Comparison of ENCODE assay signal across 8 cellular contexts in the genomic region with DNA sequence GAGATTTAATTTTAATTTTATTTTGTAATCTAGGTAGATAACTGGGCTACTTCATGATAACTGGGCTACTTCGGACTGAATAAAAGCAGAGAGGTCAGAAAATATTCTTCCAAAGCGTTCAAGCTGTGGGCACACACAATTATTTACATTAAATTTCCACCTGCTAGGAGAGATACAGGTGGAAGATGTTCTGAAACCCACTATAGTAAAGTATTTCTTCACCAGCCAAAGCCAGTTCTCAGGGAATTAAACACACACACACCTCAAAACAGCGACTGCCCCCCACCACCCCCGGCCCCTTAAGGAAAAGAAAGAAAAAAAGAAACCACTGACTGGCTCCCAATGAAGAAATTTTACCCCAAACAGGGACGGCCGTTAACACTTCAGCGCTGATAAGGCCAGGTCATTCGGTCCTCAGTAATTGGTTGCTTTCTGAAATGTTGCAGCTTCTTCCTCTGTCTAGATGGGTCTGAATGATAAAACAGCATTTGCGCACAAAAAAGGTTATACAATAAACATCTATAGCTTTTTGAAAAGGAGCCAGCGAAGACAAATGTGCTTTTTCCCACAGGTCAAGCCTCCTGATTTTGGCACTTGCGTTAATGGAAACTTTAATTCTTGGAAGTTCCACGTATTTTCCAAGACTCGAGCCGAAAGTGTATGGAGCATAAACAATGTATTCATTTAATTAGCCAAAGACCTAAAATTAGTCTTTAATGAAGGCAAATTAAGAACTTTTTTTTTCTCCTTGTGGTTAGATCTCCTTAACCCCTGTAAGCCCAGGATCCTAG. TPM values are rescaled to one million over a fixed set of nuclear protein-coding genes. Genes with fewer than 3 reads are reported as not detected.
DNase-seq lines count a peak whose midpoint lies in the region; ATAC-seq and TF ChIP-seq lines count a peak whose summit lies in the region.

No MANE protein-coding gene starts in this region.

- no peak overlapping the region for H3K18ac ChIP-seq in neuronal stem cell (ENCODE audit: low read length)

- no peaks in the 10 kb centered on the region for H3K79me1 ChIP-seq in neuronal stem cell (ENCODE audit: low read depth, low read length)

- H2BK15ac ChIP-seq in neuronal stem cell (ENCODE audit: low read length) = no peak overlapping the region

- H2BK120ac ChIP-seq in neuronal stem cell (ENCODE audit: low read depth, low read length) = no peak overlapping the region

- peak overlapping the region; percentile 21 for H3K4me2 ChIP-seq in neuronal stem cell (ENCODE audit: insufficient read depth, low read length, poor library complexity, severe bottlenecking)

- no peak overlapping the region for H4K8ac ChIP-seq in neuronal stem cell (ENCODE audit: low read depth, low read length)

- peak overlapping the region; percentile 66 for H2AFZ ChIP-seq in neuronal stem cell (ENCODE audit: low read length)

- H3K27me3 ChIP-seq in neuronal stem cell (ENCODE audit: control insufficient read depth in 3 of 3, insufficient read depth in 3 of 3, low read depth in 1 of 3, low read length in 3 of 3) = no peaks in the 10 kb centered on the region

- no peak overlapping the region for H3K23ac ChIP-seq in neuronal stem cell (ENCODE audit: low read depth, low read length, poor library complexity)

- ATAC-seq in HG03565 (IDR thresholded peaks at IDR 0.05; ENCODE audit: unreplicated experiment) (no peak), GM21737 (IDR thresholded peaks at IDR 0.05; ENCODE audit: unreplicated experiment) (no peak), HG02970 (IDR thresholded peaks at IDR 0.05; ENCODE audit: low FRiP score, unreplicated experiment) (no peak)

- no peak overlapping the region for H3K4ac ChIP-seq in neuronal stem cell (ENCODE audit: low read length)

- H3K9ac ChIP-seq in neuronal stem cell (ENCODE audit: low read depth, low read length, poor library complexity) = no peak overlapping the region

- TF ChIP-seq CTCF in fibroblast of villous mesenchyme (IDR thresholded peaks at IDR 0.05; ENCODE audit: insufficient read depth, low read depth, low read length) = no peak

- peak; percentile 28 for DNase-seq in ACHN
- DNase-seq in SK-N-DZ (ENCODE audit: low spot score) = peak; percentile 31
- DNase-seq in fibroblast of villous mesenchyme (ENCODE audit: low read depth) = peak; percentile 17
- DNase-seq in neuronal stem cell (ENCODE audit: low spot score) = no peak
- DNase-seq in SKM-1 treated with dmso at 0.1 percent for 144 hours (lab: John Stamatoyannopoulos, UW; ENCODE audit: unreplicated experiment) = no peak

- H2AK5ac ChIP-seq in neuronal stem cell (ENCODE audit: low read depth, low read length) = no peak overlapping the region

- H4K91ac ChIP-seq in neuronal stem cell (ENCODE audit: low read depth, low read length, poor library complexity) = no peak overlapping the region

- H3K9me3 ChIP-seq in neuronal stem cell (replicated peaks in 1 of 2; ENCODE audit: control insufficient read depth in 2 of 2, insufficient read depth in 1 of 2, low read depth in 1 of 2, low read length in 2 of 2) = peaks cover 0 to 5% of the 10 kb centered on the region in 2 donors

- H3K4me3 ChIP-seq in fibroblast of villous mesenchyme (ENCODE audit: low read depth, low read length) = peak overlapping the region; percentile 46
- H3K4me3 ChIP-seq in neuronal stem cell (ENCODE audit: low read length in 2 of 2) = peak overlapping the region in 1 of 2 donors; percentile 54

- no CpG with 5 or more reads among the region's 14 CpGs for WGBS in neuronal stem cell (ENCODE audit: extremely low coverage in 2 of 2, insufficient read length in 2 of 2, insufficient replicate concordance in 1 of 2), 2 donors

- in situ Hi-C loops in ACHN (cut with HindIII; ENCODE audit: low pct_ligation_motif_present, low pct_unique_long_range_greater_than_20kb, low sequenced_read_pairs) = no loop called here

- no peak overlapping the region for H3K14ac ChIP-seq in neuronal stem cell (ENCODE audit: low read length)

- H2BK5ac ChIP-seq in neuronal stem cell (ENCODE audit: low read length) = no peak overlapping the region

- no peak overlapping the region for H3K27ac ChIP-seq in neuronal stem cell (replicated peaks; ENCODE audit: low read length)

- H2BK12ac ChIP-seq in neuronal stem cell (ENCODE audit: low read length) = no peak overlapping the region

- peaks cover 0 to 29% of the 10 kb centered on the region in 2 donors for H3K36me3 ChIP-seq in neuronal stem cell (replicated peaks in 1 of 2; ENCODE audit: control insufficient read depth in 2 of 2, insufficient read depth in 2 of 2, low read length in 2 of 2)

- peaks cover 2 to 28% of the 10 kb centered on the region in 2 donors for H3K4me1 ChIP-seq in neuronal stem cell (ENCODE audit: control insufficient read depth in 2 of 2, insufficient read depth in 1 of 2, low read depth in 1 of 2, low read length in 2 of 2)

RNA-seq across cellular contexts. Expression of a gene that starts 0.8 kb away (rescaled TPM):
- 15.9 and 19.5 TPM in 2 replicates for polyA plus RNA-seq in SK-N-DZ (2014; cell fraction: cytosol; rRNA removed)
- polyA plus RNA-seq in SK-N-DZ (2014; cell fraction: nucleus; rRNA removed) = 5.8 and 6.2 TPM in 2 replicates
- total RNA-seq in fibroblast of villous mesenchyme = 5.2 and 19.4 TPM in 2 replicates
- 1.6 TPM for polyA plus RNA-seq in neuronal stem cell (2013, experiment 1 of 2)
- polyA plus RNA-seq in neuronal stem cell (2013, experiment 2 of 2) = 1.8 TPM

Comparison
In these comparisons a context has a peak if more than half of its experiments do, and no peak if none do; other contexts are left out.
1. DNase-seq: peak in ACHN (single experiment), SK-N-DZ (single experiment) and fibroblast of villous mesenchyme (single experiment); none in neuronal stem cell (single experiment) and SKM-1 treated with dmso at 0.1 percent for 144 hours (single experiment).